In the genomic region with DNA sequence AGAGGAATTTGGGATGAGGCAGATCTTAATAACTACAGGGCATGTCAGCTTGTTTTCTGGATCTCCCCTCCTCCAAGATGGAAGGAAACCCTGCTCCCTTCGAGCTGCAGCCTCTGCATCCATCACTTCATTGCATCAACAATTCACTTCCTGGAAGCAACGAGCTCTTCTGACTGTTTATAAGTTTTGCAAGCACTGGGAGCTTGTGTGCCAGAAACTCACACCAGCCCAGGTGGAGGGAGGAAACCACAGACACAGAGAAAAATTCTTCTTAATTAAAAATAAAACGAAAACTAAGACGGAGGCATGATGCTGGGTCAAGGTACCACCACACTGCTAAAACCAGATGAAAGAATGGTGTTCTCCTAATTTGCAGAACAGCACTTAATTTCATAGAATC, we compare ENCODE assay signal across 8 cellular contexts. TPM values are rescaled to one million over a fixed set of nuclear protein-coding genes. Genes with fewer than 3 reads are reported as not detected.
DNase-seq lines count a peak whose midpoint lies in the region; ATAC-seq and TF ChIP-seq lines count a peak whose summit lies in the region.

No MANE protein-coding gene starts in this region.

- TF ChIP-seq POLR2A in body of pancreas (IDR thresholded peaks at IDR 0.05) = peak in 1 of 3 donors; percentile 15

- H3K27ac ChIP-seq in body of pancreas = peak overlapping the region in 3 of 4 donors; percentile 45 to 95 (median 71)

- H3K36me3 ChIP-seq in body of pancreas (replicated peaks in 1 of 2; ENCODE audit: insufficient read depth in 1 of 2, low read depth in 2 of 2) = no peaks in the 10 kb centered on the region

- ATAC-seq in GM19025 (IDR thresholded peaks at IDR 0.05; ENCODE audit: low read depth, unreplicated experiment) (peak; percentile 51), HG02943 (IDR thresholded peaks at IDR 0.05; ENCODE audit: low read depth, unreplicated experiment) (peak; percentile 46), body of pancreas (no peak), omental fat pad (ENCODE audit: low FRiP score) (peak; percentile 61)

- no peaks in the 10 kb centered on the region for H3K9me3 ChIP-seq in body of pancreas

- no peak for DNase-seq in body of pancreas
- DNase-seq in omental fat pad (ENCODE audit: low spot score) = no peak
- DNase-seq in D341Med (ENCODE audit: low spot score) = no peak
- DNase-seq in GM10266 (ENCODE audit: extremely low spot score) = no peak
- DNase-seq in NCI-H524 (lab: John Stamatoyannopoulos, UW) = no peak
- DNase-seq in NCI-H1105 treated with DMSO at 0.1 percent for 48 hours (lab: John Stamatoyannopoulos, UW) = no peak

- intact Hi-C loops in body of pancreas (cut with DNase I) = loop anchor here (10.0 kb wide), 2 partner anchors 45 to 325 kb away; no protein-coding TSS in a partner anchor

- WGBS in body of pancreas, 2 donors = 24 to 25% methylated on average over 4 of the region's 4 CpGs

- no peak overlapping the region for H3K4me3 ChIP-seq in body of pancreas

- peaks cover 93% of the 10 kb centered on the region for H3K4me1 ChIP-seq in body of pancreas

- TF ChIP-seq CTCF in body of pancreas (IDR thresholded peaks at IDR 0.05) (no peak), omental fat pad (IDR thresholded peaks at IDR 0.05) (no peak), GM10266 (IDR thresholded peaks at IDR 0.05; ENCODE audit: control insufficient read depth, insufficient read depth, low read depth, missing control alignments) (no peak)

- H3K27me3 ChIP-seq in body of pancreas = no peaks in the 10 kb centered on the region

RNA-seq across cellular contexts. Expression of gene LRIG1, which starts 10.6 kb away (rescaled TPM):
- 100 to 1,000 TPM; 111 to 114 TPM for total RNA-seq in body of pancreas
- 10 to 100 TPM; 44.2 to 96.2 (median 57.6) TPM for total RNA-seq in omental fat pad
